Comparison of ENCODE assay signal across 1 cellular context in the genomic region with DNA sequence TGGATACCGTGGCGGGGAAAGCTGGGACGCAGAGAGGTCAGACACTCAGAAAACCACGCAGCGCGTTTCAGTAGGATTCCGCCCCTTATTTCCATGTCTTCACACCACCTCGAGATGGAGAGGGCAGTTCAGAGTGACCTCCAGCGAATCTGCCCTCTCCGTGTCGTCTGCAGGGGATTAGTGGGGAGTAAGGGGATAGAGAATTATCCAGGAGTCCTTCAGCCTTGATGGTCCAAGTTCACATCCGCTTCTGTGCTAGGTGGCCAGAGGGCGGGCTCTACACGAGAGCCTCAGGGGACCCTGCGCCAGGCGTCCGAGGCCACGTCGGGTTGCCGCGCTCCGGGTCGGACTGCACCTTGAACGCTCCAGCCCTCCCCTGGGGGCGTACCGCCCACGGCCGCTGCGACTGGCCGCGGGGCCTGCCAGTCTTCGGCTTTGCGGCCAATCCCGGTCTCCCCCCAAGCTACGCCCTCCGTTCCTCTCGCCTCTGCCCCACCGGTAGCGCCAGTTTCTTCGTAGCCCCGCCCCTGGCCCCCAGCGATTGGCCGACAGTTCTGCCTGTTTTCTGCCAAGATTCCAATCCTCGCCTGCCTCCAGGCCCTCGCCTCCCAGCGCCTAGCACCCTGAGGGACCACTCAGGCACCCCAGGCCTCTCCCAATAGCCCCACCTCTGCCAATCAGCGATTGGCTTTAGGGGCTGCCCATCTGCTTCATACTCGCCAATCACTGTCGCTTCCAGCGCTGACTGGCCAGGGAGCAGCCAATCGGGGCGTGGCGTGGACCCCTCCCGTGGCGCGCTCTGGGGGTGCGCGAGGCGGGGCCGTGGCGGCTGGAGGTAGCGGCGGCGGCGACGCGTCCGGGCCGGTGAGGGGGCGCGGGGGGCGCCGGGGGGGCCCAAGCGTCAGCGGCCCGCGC.
TF ChIP-seq lines count a peak whose summit lies in the region.

A gene with protein sequence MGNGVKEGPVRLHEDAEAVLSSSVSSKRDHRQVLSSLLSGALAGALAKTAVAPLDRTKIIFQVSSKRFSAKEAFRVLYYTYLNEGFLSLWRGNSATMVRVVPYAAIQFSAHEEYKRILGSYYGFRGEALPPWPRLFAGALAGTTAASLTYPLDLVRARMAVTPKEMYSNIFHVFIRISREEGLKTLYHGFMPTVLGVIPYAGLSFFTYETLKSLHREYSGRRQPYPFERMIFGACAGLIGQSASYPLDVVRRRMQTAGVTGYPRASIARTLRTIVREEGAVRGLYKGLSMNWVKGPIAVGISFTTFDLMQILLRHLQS (plus strand): TSS at position 812 of the 915 bp plus-strand sequence. CDS start 32,131 bp downstream, outside the sequence.

TF ChIP-seq in HCT116, 20 proteins besides CTCF, POLR2A, EP300 and RAD21 (continued from another document):
- TF ChIP-seq JUND (IDR thresholded peaks at IDR 0.05) (no peak), TCF7L2 (IDR thresholded peaks at IDR 0.05; ENCODE audit: borderline replicate concordance, extremely low read depth, insufficient read depth, insufficient read length) (no peak), FOSL1 (IDR thresholded peaks at IDR 0.05; ENCODE audit: low read depth) (no peak), EGR1 (IDR thresholded peaks at IDR 0.05; ENCODE audit: low read depth) (peak; percentile 77), POLR2AphosphoS5 (IDR thresholded peaks at IDR 0.05; ENCODE audit: low read depth, low read length) (peak; percentile 52; the same call in 1 of the 2 replicates), REST (IDR thresholded peaks at IDR 0.05; ENCODE audit: low read depth) (no peak)
TF ChIP-seq in HCT116: peak in this region for 3.
